In the genomic region with DNA sequence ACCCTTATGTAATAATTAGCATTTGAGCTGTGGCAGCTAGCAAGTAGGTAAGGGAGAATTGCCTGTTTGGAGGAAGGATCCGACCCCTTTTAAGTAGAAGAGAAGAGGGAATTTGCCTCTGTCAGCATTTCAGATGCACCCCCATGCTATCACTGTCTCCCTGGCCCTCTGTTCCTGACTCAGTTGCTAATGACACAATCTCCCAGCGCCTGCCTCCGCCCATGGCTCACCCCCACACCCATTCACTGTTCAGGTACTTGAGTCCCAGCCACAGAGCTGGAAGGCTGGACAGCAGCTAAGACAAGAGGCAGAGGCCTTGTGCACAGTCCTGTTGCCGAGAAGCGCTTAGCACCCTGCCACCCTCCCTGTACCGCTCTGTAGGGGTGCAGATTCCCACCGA, we compare ENCODE assay signal across 19 cellular contexts.
DNase-seq lines count a peak whose midpoint lies in the region; ATAC-seq, FAIRE-seq and TF ChIP-seq lines count a peak whose summit lies in the region.
"Had no signal": no experiment of that assay in that cellular context is flagged by ENCODE, and none has a peak within 500 bp of the region (broad histone marks: within the 10 kb centered on the region; RNA-seq: fewer than 3 reads in every experiment).

No MANE protein-coding gene starts in this region.

- TF ChIP-seq CTCF in A549 (IDR thresholded peaks at IDR 0.05) (no peak), WTC11 (IDR thresholded peaks at IDR 0.05) (no peak), body of pancreas (IDR thresholded peaks at IDR 0.05) (no peak)

- peaks cover 7% of the 10 kb centered on the region for H3K27me3 Mint-ChIP-seq in WTC11 (ENCODE audit: low read depth)

- no peak overlapping the region for H3K27ac Mint-ChIP-seq in WTC11
- H3K27ac Mint-ChIP-seq: CD8-positive, alpha-beta T cell had no signal

- no peak overlapping the region for H3K27ac ChIP-seq in A549
- H3K27ac ChIP-seq in iPS-20b (ENCODE audit: low read length) = peak overlapping the region; percentile 43
- H3K27ac ChIP-seq in body of pancreas = no peak overlapping the region
- H3K27ac ChIP-seq: SJCRH30 had no signal

- peak overlapping the region; percentile 27 for H3K4me3 Mint-ChIP-seq in WTC11
- H3K4me3 Mint-ChIP-seq: CD8-positive, alpha-beta T cell had no signal

- H3K4me1 ChIP-seq in A549 (no peaks in the 10 kb centered on the region), iPS-20b (ENCODE audit: insufficient read depth, low read length) (peaks cover 34% of the 10 kb centered on the region; the same call in 1 of the 2 replicates), body of pancreas (peaks cover 4% of the 10 kb centered on the region)
- H3K4me1 ChIP-seq: SJCRH30 had no signal

- DNase-seq in A549 (ENCODE audit: low read depth in 1 of 2, low spot score in 1 of 2) = no peak
- peak; percentile 41 for DNase-seq in H7
- no peak for DNase-seq in WTC11 (ENCODE audit: low spot score)
- DNase-seq in NCI-H2029 (lab: John Stamatoyannopoulos, UW) = no peak
- no peak for DNase-seq in Ammon's horn (ENCODE audit: low spot score)
- DNase-seq in body of pancreas = no peak
- DNase-seq: AML-193; CD8-positive, alpha-beta T cell; KG1; NCI-H1105; NCI-H187 treated with DMSO at 0.1 percent for 48 hours; NCI-H524 treated with DMSO at 0.1 percent for 48 hours; NK-92 treated with Interleukin-12 subunit alpha and Interleukin-12 subunit beta, amount 100 ng/mL, for 24 hours; OCI-M1; RPMI8226; SJCRH30 had no signal

- H3K4me1 Mint-ChIP-seq in WTC11 = peaks cover 37% of the 10 kb centered on the region

- TF ChIP-seq RAD21 in A549 (conservative IDR thresholded peaks at IDR 0.05 in 1 of 2, IDR thresholded peaks at IDR 0.05 in 1 of 2) = no peak

- no peak overlapping the region for H3K4me2 ChIP-seq in A549

- no peak overlapping the region for H3K4me3 ChIP-seq in A549
- no peak overlapping the region for H3K4me3 ChIP-seq in H7 (ENCODE audit: insufficient read depth, low read depth, low read length)
- H3K4me3 ChIP-seq in iPS-20b (ENCODE audit: low read length) = peak overlapping the region; percentile 25; the same call in 1 of the 2 replicates
- H3K4me3 ChIP-seq in body of pancreas = no peak overlapping the region
- H3K4me3 ChIP-seq: SJCRH30 had no signal

- TF ChIP-seq POLR2A in A549 (IDR thresholded peaks at IDR 0.05; ENCODE audit: low read length) (no peak), body of pancreas (IDR thresholded peaks at IDR 0.05) (no peak)

- TF ChIP-seq EP300 in A549 (IDR thresholded peaks at IDR 0.05) = no peak

- no peak for FAIRE-seq in A549 (lab: Jason Lieb, UNC)

- 0 out of 2 replicates have a peak, but pooled peaks cover 3% of the 10 kb centered on the region for H3K9me3 Mint-ChIP-seq in WTC11
- H3K9me3 Mint-ChIP-seq: CD8-positive, alpha-beta T cell had no signal

- H3K9ac ChIP-seq in iPS-20b (ENCODE audit: low read depth, low read length) = peak overlapping the region; percentile 63; the same call in 1 of the 2 replicates

- no peaks in the 10 kb centered on the region for H3K36me3 Mint-ChIP-seq in WTC11
- H3K36me3 Mint-ChIP-seq: CD8-positive, alpha-beta T cell had no signal

- POLR2A ChIA-PET in A549 (lab: Yijun Ruan, JAX) (no interaction called here), WTC11 (lab: Charles Lee) (interaction anchor here (0.7 kb wide), 2 partner anchors 25 to 192 kb away, joined by 3 to 4 read pairs; no protein-coding TSS in a partner anchor)

- H3K36me3 ChIP-seq in H7 (replicated peaks; ENCODE audit: control insufficient read depth, insufficient read depth, low read length) = no peaks in the 10 kb centered on the region
- H3K36me3 ChIP-seq in iPS-20b (ENCODE audit: insufficient read depth, low read depth, low read length) = no peaks in the 10 kb centered on the region
- H3K36me3 ChIP-seq in body of pancreas (replicated peaks in 1 of 2; ENCODE audit: insufficient read depth in 1 of 2, low read depth in 2 of 2) = no peaks in the 10 kb centered on the region
- H3K36me3 ChIP-seq: SJCRH30 had no signal

- H3K27me3 ChIP-seq in H7 (ENCODE audit: control insufficient read depth, insufficient read depth, low read length) = no peaks in the 10 kb centered on the region
- peaks cover 22% of the 10 kb centered on the region; the same call in 1 of the 2 replicates for H3K27me3 ChIP-seq in iPS-20b (ENCODE audit: insufficient read depth, low read length)
- H3K27me3 ChIP-seq in body of pancreas = no peaks in the 10 kb centered on the region
- H3K27me3 ChIP-seq: SJCRH30 had no signal

- intact Hi-C loops in body of pancreas (cut with DNase I) = no loop called here

- ATAC-seq in A549 (no peak), WTC11 (no peak), body of pancreas (no peak), GM21381 (IDR thresholded peaks at IDR 0.05; ENCODE audit: unreplicated experiment) (no peak)
- ATAC-seq: CD8-positive, alpha-beta T cell; HCT116 had no signal

- CTCF ChIA-PET in A549 (lab: Yijun Ruan, JAX) = no interaction called here
- CTCF ChIA-PET in WTC11 (lab: Charles Lee) = interaction anchor here (0.6 to 2.2 kb wide), 3 partner anchors 25 to 270 kb away, joined by 3 to 5 read pairs (median 3); no protein-coding TSS in a partner anchor

- 29% methylated on average over 5 of the region's 7 CpGs for WGBS in A549 (ENCODE audit: missing lambda C conversion rate)
- 85 to 86% methylated on average over 6 to 7 of the region's 7 CpGs for WGBS in body of pancreas, 2 donors

- H3K9me3 ChIP-seq in A549 (no peaks in the 10 kb centered on the region), iPS-20b (ENCODE audit: insufficient read depth, low read depth, low read length) (no peaks in the 10 kb centered on the region), body of pancreas (no peaks in the 10 kb centered on the region)
- H3K9me3 ChIP-seq: SJCRH30 had no signal

TF ChIP-seq in A549, 52 proteins besides CTCF, POLR2A, EP300 and RAD21 (continues in another document):
- TF ChIP-seq KDM5A (IDR thresholded peaks at IDR 0.05) = no peak
- TF ChIP-seq RNF2 (IDR thresholded peaks at IDR 0.05; ENCODE audit: borderline replicate concordance, low read depth) = no peak
- TF ChIP-seq PHF8 (IDR thresholded peaks at IDR 0.05; ENCODE audit: borderline replicate concordance, low read depth) = no peak
- TF ChIP-seq, protein P1, sequence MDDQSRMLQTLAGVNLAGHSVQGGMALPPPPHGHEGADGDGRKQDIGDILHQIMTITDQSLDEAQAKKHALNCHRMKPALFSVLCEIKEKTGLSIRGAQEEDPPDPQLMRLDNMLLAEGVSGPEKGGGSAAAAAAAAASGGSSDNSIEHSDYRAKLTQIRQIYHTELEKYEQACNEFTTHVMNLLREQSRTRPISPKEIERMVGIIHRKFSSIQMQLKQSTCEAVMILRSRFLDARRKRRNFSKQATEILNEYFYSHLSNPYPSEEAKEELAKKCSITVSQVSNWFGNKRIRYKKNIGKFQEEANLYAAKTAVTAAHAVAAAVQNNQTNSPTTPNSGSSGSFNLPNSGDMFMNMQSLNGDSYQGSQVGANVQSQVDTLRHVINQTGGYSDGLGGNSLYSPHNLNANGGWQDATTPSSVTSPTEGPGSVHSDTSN (IDR thresholded peaks at IDR 0.05) = no peak
- peak; percentile 74 for TF ChIP-seq MAFK (IDR thresholded peaks at IDR 0.05; ENCODE audit: partially characterized antibody)
- no peak for TF ChIP-seq SMC3 (IDR thresholded peaks at IDR 0.05)

TF ChIP-seq in WTC11, 78 proteins besides CTCF, POLR2A, EP300 and RAD21 (continues in another document):
- TF ChIP-seq, protein P2, sequence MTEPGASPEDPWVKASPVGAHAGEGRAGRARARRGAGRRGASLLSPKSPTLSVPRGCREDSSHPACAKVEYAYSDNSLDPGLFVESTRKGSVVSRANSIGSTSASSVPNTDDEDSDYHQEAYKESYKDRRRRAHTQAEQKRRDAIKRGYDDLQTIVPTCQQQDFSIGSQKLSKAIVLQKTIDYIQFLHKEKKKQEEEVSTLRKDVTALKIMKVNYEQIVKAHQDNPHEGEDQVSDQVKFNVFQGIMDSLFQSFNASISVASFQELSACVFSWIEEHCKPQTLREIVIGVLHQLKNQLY (CRISPR knock-in tag; IDR thresholded peaks at IDR 0.05) = no peak
- TF ChIP-seq GTF2I (CRISPR knock-in tag; conservative IDR thresholded peaks at IDR 0.05) (no peak), NFE2L1 (CRISPR knock-in tag; IDR thresholded peaks at IDR 0.05) (no peak), JAZF1 (CRISPR knock-in tag; IDR thresholded peaks at IDR 0.05) (no peak), NR2C2 (CRISPR knock-in tag; IDR thresholded peaks at IDR 0.05) (no peak), ZNF219 (CRISPR knock-in tag; IDR thresholded peaks at IDR 0.05; ENCODE audit: borderline replicate concordance) (no peak)
- TF ChIP-seq, protein P3, sequence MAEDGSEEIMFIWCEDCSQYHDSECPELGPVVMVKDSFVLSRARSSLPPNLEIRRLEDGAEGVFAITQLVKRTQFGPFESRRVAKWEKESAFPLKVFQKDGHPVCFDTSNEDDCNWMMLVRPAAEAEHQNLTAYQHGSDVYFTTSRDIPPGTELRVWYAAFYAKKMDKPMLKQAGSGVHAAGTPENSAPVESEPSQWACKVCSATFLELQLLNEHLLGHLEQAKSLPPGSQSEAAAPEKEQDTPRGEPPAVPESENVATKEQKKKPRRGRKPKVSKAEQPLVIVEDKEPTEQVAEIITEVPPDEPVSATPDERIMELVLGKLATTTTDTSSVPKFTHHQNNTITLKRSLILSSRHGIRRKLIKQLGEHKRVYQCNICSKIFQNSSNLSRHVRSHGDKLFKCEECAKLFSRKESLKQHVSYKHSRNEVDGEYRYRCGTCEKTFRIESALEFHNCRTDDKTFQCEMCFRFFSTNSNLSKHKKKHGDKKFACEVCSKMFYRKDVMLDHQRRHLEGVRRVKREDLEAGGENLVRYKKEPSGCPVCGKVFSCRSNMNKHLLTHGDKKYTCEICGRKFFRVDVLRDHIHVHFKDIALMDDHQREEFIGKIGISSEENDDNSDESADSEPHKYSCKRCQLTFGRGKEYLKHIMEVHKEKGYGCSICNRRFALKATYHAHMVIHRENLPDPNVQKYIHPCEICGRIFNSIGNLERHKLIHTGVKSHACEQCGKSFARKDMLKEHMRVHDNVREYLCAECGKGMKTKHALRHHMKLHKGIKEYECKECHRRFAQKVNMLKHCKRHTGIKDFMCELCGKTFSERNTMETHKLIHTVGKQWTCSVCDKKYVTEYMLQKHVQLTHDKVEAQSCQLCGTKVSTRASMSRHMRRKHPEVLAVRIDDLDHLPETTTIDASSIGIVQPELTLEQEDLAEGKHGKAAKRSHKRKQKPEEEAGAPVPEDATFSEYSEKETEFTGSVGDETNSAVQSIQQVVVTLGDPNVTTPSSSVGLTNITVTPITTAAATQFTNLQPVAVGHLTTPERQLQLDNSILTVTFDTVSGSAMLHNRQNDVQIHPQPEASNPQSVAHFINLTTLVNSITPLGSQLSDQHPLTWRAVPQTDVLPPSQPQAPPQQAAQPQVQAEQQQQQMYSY (CRISPR knock-in tag; IDR thresholded peaks at IDR 0.05) = no peak
- TF ChIP-seq, protein P4, sequence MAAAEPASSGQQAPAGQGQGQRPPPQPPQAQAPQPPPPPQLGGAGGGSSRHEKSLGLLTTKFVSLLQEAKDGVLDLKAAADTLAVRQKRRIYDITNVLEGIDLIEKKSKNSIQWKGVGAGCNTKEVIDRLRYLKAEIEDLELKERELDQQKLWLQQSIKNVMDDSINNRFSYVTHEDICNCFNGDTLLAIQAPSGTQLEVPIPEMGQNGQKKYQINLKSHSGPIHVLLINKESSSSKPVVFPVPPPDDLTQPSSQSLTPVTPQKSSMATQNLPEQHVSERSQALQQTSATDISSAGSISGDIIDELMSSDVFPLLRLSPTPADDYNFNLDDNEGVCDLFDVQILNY (CRISPR knock-in tag; IDR thresholded peaks at IDR 0.05) = no peak
